8 cellular contexts compared by ENCODE assay signal in the genomic region with DNA sequence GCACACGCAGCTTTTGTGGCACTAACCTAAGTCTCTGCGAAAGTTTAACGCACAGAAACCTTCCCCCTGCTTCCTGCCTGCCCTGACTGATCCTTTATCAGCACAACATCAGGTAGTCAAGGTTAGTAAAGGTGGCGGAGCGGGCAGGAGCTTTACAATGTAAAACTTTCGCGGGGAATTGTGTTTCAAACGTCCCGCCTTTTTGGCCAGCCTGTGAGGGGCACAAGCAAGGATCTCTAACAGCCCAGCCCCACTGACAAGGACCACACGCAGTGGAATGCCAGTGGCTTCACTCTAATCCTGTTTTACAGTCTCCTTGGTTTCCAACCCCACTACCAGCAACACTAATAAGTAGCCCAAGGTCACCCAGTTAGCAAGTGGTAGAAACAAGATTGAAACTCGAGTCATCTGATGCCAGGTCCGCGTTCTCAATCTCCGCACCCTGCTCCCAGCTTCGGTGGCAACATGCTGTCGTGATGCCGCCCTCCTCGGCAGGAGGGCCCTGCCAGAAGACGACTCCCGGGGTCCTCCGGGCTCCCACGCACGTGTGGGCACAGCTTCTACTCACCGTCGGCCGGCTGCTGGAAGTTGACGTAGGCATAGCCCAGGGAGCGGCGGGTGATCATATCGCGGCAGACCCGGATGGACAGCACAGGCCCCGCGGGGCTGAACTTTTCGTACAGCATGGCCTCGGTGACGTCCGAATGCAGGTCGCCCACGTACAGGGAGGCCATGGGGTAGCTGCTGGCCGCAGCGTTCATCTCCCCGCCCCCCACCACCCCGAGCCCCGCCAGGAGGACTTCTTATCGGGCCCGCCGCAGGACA. TPM values are rescaled to one million over a fixed set of nuclear protein-coding genes. Genes with fewer than 3 reads are reported as not detected.
A peak's percentile ranks its signal among the peaks of the same experiment; 100 is the strongest.
DNase-seq lines count a peak whose midpoint lies in the region; ATAC-seq, FAIRE-seq and TF ChIP-seq lines count a peak whose summit lies in the region.

No MANE protein-coding gene starts in this region.

- TF ChIP-seq CTCF in NB4 (IDR thresholded peaks at IDR 0.05; ENCODE audit: low read depth, low read length): no peak

- no peak for TF ChIP-seq POLR2A in NB4 (IDR thresholded peaks at IDR 0.05; ENCODE audit: extremely low read depth, insufficient read length)

- peak; percentile 61 for DNase-seq in NB4 (ENCODE audit: low read depth)
- DNase-seq in activated CD4-positive, alpha-beta T cell treated with anti-CD3 and anti-CD28 coated beads for 1 hour: peak; percentile 28
- DNase-seq in left lobe of liver (ENCODE audit: low spot score): peak; percentile 69
- DNase-seq in stimulated activated CD4-positive, alpha-beta T cell treated with anti-CD3 and anti-CD28 coated beads, Interleukin-4, amount 100 ng/mL, for 1 hour: peak; percentile 48
- DNase-seq in RCC 7860 (ENCODE audit: low spot score): no peak
- no peak for DNase-seq in GM19238 (ENCODE audit: insufficient read length, low spot score)

- FAIRE-seq in RCC 7860 (lab: Jason Lieb, UNC): no peak

- ATAC-seq in GM19023 (IDR thresholded peaks at IDR 0.05; ENCODE audit: unreplicated experiment): peak; percentile 21
- peak; percentile 51 for ATAC-seq in left lobe of liver

- peak overlapping the region; percentile 94 for H3K4me3 ChIP-seq in NB4 (ENCODE audit: low read depth, low read length)

- peak overlapping the region; percentile 19 for H3K27ac ChIP-seq in cingulate gyrus (ENCODE audit: low read depth, low read length)

RNA-seq across cellular contexts. Expression of gene PABPC4, which starts 1.2 kb away (rescaled TPM):
- 109 TPM for total RNA-seq in left lobe of liver

Comparison
In these comparisons a context has a peak if more than half of its experiments do, and no peak if none do; other contexts are left out.
1. DNase-seq: peak in NB4 (single experiment), activated CD4-positive, alpha-beta T cell treated with anti-CD3 and anti-CD28 coated beads for 1 hour (single experiment), left lobe of liver (single experiment) and stimulated activated CD4-positive, alpha-beta T cell treated with anti-CD3 and anti-CD28 coated beads, Interleukin-4, amount 100 ng/mL, for 1 hour (single experiment); none in RCC 7860 (single experiment) and GM19238 (single experiment).